In genomic region chr19:42010245-42011126, GRCh38 we compare ENCODE assay signal across 1 cellular context.
TF ChIP-seq lines count a peak whose summit lies in the region.

No MANE protein-coding gene starts in this region.

TF ChIP-seq in K562, 482 proteins besides CTCF, POLR2A, EP300 and RAD21 (continued from another document and continues in another):
- TF ChIP-seq MGA (IDR thresholded peaks at IDR 0.05) (peak; percentile 30; the same call in 1 of the 2 replicates), TEAD1 (CRISPR knock-in tag; IDR thresholded peaks at IDR 0.05) (peak in 1 of 2 experiments; percentile 85; a peak in 2 of 4 replicates), ZNF274 (IDR thresholded peaks at IDR 0.05; ENCODE audit: borderline replicate concordance, low read depth, low read length) (no peak), SIN3A (IDR thresholded peaks at IDR 0.05; ENCODE audit: borderline replicate concordance in 2 of 2, control insufficient read depth in 1 of 2, low read depth in 2 of 2, low read length in 2 of 2) (no peak), MITF (IDR thresholded peaks at IDR 0.05) (no peak), ZNF316 (IDR thresholded peaks at IDR 0.05) (peak; percentile 30; the same call in 1 of the 2 replicates), ZNF449 (CRISPR knock-in tag; IDR thresholded peaks at IDR 0.05) (peak; percentile 83), ZBTB43 (CRISPR knock-in tag; IDR thresholded peaks at IDR 0.05) (no peak), FIP1L1 (IDR thresholded peaks at IDR 0.05; ENCODE audit: low read depth, low read length, poor library complexity, severe bottlenecking) (no peak), E2F6 (IDR thresholded peaks at IDR 0.05; ENCODE audit: borderline replicate concordance in 1 of 2, extremely low read depth in 1 of 2, insufficient read depth in 1 of 2, insufficient read length in 1 of 2, low read depth in 1 of 2, low read length in 1 of 2, poor library complexity in 1 of 2, severe bottlenecking in 1 of 2) (no peak), ATF3 (IDR thresholded peaks at IDR 0.05) (peak; percentile 99), ATF3 (CRISPR knock-in tag; conservative IDR thresholded peaks at IDR 0.05) (no peak), BRD4 (IDR thresholded peaks at IDR 0.05) (0 out of 2 replicates have a peak, but pooled peaks have one; percentile 12), TRIM25 (IDR thresholded peaks at IDR 0.05; ENCODE audit: borderline replicate concordance) (no peak), ZNF707 (CRISPR knock-in tag; conservative IDR thresholded peaks at IDR 0.05) (no peak), MCM5 (IDR thresholded peaks at IDR 0.05; ENCODE audit: low read depth) (no peak), FOSL1 (tag; conservative IDR thresholded peaks at IDR 0.05) (peak; percentile 50; the same call in 1 of the 2 replicates), TRIM24 (IDR thresholded peaks at IDR 0.05) (peak; percentile 94 to 95), ZNF282 (CRISPR knock-in tag; IDR thresholded peaks at IDR 0.05) (no peak), MEIS2 (IDR thresholded peaks at IDR 0.05; ENCODE audit: partially characterized antibody) (peak; percentile 78), ZNF395 (CRISPR knock-in tag; IDR thresholded peaks at IDR 0.05) (peak; percentile 35), ZNF146 (CRISPR knock-in tag; IDR thresholded peaks at IDR 0.05; ENCODE audit: unreplicated experiment) (no peak), JUND (IDR thresholded peaks at IDR 0.05; ENCODE audit: borderline replicate concordance, low read depth, low read length) (peak; percentile 95), JUND (tag; IDR thresholded peaks at IDR 0.05; ENCODE audit: borderline replicate concordance, low read depth, low read length) (peak; percentile 77; the same call in 2 of the 3 replicates), SRSF7 (optimal IDR thresholded peaks at IDR 0.05; ENCODE audit: low read depth, low read length) (no peak), CEBPG (CRISPR knock-in tag; IDR thresholded peaks at IDR 0.05) (peak; percentile 97), CEBPG (tag; conservative IDR thresholded peaks at IDR 0.05 in 1 of 2, IDR thresholded peaks at IDR 0.05 in 1 of 2) (peak; percentile 99 to 100), ZKSCAN8 (CRISPR knock-in tag; IDR thresholded peaks at IDR 0.05) (peak; percentile 57; the same call in 1 of the 2 replicates), ZNF644 (tag; IDR thresholded peaks at IDR 0.05; ENCODE audit: low read depth) (peak; percentile 86), MCM2 (IDR thresholded peaks at IDR 0.05; ENCODE audit: low read depth) (no peak), NFRKB (IDR thresholded peaks at IDR 0.05; ENCODE audit: low read depth) (peak; percentile 89), JUNB (CRISPR knock-in tag; conservative IDR thresholded peaks at IDR 0.05) (peak; percentile 25; the same call in 1 of the 2 replicates), ID3 (CRISPR knock-in tag; IDR thresholded peaks at IDR 0.05) (0 out of 2 replicates have a peak, but pooled peaks have one; percentile 3), ID3 (tag; IDR thresholded peaks at IDR 0.05) (no peak)
